Comparison of ENCODE assay signal across 1 cellular context in the genomic region with DNA sequence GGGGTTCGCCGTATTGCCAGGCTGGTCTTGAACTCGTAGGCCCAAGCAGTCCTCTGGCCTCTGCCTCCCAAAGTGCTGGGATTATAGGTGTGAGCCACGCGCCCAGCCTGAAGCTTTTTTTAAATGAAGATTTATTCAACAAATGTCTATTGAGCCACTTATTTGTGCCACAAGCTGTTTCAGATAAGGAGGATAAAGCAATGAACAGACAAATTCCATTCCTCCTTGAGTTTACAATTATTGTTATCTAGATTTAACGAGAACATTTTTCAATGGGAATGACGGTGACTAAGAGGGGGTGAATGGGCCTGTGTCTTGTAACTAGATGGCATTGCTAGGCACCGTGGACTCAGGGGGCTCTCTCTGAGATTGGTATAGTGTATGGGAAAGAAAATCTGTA.
TF ChIP-seq lines count a peak whose summit lies in the region.

No MANE protein-coding gene starts in this region.

TF ChIP-seq in HEK293, 187 proteins besides CTCF, POLR2A, EP300 and RAD21 (continued from another document and continues in another):
- TF ChIP-seq, protein P1, sequence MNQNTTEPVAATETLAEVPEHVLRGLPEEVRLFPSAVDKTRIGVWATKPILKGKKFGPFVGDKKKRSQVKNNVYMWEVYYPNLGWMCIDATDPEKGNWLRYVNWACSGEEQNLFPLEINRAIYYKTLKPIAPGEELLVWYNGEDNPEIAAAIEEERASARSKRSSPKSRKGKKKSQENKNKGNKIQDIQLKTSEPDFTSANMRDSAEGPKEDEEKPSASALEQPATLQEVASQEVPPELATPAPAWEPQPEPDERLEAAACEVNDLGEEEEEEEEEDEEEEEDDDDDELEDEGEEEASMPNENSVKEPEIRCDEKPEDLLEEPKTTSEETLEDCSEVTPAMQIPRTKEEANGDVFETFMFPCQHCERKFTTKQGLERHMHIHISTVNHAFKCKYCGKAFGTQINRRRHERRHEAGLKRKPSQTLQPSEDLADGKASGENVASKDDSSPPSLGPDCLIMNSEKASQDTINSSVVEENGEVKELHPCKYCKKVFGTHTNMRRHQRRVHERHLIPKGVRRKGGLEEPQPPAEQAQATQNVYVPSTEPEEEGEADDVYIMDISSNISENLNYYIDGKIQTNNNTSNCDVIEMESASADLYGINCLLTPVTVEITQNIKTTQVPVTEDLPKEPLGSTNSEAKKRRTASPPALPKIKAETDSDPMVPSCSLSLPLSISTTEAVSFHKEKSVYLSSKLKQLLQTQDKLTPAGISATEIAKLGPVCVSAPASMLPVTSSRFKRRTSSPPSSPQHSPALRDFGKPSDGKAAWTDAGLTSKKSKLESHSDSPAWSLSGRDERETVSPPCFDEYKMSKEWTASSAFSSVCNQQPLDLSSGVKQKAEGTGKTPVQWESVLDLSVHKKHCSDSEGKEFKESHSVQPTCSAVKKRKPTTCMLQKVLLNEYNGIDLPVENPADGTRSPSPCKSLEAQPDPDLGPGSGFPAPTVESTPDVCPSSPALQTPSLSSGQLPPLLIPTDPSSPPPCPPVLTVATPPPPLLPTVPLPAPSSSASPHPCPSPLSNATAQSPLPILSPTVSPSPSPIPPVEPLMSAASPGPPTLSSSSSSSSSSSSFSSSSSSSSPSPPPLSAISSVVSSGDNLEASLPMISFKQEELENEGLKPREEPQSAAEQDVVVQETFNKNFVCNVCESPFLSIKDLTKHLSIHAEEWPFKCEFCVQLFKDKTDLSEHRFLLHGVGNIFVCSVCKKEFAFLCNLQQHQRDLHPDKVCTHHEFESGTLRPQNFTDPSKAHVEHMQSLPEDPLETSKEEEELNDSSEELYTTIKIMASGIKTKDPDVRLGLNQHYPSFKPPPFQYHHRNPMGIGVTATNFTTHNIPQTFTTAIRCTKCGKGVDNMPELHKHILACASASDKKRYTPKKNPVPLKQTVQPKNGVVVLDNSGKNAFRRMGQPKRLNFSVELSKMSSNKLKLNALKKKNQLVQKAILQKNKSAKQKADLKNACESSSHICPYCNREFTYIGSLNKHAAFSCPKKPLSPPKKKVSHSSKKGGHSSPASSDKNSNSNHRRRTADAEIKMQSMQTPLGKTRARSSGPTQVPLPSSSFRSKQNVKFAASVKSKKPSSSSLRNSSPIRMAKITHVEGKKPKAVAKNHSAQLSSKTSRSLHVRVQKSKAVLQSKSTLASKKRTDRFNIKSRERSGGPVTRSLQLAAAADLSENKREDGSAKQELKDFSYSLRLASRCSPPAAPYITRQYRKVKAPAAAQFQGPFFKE (tag by site-specific recombination; IDR thresholded peaks at IDR 0.05; ENCODE audit: borderline replicate concordance): no peak
- TF ChIP-seq ZFP37 (tag by site-specific recombination; IDR thresholded peaks at IDR 0.05): no peak
- TF ChIP-seq, protein P2, sequence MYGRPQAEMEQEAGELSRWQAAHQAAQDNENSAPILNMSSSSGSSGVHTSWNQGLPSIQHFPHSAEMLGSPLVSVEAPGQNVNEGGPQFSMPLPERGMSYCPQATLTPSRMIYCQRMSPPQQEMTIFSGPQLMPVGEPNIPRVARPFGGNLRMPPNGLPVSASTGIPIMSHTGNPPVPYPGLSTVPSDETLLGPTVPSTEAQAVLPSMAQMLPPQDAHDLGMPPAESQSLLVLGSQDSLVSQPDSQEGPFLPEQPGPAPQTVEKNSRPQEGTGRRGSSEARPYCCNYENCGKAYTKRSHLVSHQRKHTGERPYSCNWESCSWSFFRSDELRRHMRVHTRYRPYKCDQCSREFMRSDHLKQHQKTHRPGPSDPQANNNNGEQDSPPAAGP (tag by site-specific recombination; IDR thresholded peaks at IDR 0.05): no peak
- TF ChIP-seq, protein P3, sequence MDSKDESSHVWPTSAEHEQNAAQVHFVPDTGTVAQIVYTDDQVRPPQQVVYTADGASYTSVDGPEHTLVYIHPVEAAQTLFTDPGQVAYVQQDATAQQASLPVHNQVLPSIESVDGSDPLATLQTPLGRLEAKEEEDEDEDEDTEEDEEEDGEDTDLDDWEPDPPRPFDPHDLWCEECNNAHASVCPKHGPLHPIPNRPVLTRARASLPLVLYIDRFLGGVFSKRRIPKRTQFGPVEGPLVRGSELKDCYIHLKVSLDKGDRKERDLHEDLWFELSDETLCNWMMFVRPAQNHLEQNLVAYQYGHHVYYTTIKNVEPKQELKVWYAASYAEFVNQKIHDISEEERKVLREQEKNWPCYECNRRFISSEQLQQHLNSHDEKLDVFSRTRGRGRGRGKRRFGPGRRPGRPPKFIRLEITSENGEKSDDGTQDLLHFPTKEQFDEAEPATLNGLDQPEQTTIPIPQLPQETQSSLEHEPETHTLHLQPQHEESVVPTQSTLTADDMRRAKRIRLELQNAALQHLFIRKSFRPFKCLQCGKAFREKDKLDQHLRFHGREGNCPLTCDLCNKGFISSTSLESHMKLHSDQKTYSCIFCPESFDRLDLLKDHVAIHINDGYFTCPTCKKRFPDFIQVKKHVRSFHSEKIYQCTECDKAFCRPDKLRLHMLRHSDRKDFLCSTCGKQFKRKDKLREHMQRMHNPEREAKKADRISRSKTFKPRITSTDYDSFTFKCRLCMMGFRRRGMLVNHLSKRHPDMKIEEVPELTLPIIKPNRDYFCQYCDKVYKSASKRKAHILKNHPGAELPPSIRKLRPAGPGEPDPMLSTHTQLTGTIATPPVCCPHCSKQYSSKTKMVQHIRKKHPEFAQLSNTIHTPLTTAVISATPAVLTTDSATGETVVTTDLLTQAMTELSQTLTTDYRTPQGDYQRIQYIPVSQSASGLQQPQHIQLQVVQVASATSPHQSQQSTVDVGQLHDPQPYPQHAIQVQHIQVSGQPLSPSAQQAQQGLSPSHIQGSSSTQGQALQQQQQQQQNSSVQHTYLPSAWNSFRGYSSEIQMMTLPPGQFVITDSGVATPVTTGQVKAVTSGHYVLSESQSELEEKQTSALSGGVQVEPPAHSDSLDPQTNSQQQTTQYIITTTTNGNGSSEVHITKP (tag by site-specific recombination; IDR thresholded peaks at IDR 0.05): no peak
- TF ChIP-seq, protein P4, sequence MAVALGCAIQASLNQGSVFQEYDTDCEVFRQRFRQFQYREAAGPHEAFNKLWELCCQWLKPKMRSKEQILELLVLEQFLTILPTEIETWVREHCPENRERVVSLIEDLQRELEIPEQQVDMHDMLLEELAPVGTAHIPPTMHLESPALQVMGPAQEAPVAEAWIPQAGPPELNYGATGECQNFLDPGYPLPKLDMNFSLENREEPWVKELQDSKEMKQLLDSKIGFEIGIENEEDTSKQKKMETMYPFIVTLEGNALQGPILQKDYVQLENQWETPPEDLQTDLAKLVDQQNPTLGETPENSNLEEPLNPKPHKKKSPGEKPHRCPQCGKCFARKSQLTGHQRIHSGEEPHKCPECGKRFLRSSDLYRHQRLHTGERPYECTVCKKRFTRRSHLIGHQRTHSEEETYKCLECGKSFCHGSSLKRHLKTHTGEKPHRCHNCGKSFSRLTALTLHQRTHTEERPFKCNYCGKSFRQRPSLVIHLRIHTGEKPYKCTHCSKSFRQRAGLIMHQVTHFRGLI (tag by site-specific recombination; IDR thresholded peaks at IDR 0.05): no peak
- TF ChIP-seq, protein P5, sequence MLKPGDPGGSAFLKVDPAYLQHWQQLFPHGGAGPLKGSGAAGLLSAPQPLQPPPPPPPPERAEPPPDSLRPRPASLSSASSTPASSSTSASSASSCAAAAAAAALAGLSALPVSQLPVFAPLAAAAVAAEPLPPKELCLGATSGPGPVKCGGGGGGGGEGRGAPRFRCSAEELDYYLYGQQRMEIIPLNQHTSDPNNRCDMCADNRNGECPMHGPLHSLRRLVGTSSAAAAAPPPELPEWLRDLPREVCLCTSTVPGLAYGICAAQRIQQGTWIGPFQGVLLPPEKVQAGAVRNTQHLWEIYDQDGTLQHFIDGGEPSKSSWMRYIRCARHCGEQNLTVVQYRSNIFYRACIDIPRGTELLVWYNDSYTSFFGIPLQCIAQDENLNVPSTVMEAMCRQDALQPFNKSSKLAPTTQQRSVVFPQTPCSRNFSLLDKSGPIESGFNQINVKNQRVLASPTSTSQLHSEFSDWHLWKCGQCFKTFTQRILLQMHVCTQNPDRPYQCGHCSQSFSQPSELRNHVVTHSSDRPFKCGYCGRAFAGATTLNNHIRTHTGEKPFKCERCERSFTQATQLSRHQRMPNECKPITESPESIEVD (tag by site-specific recombination; IDR thresholded peaks at IDR 0.05): peak; percentile 86
- TF ChIP-seq, protein P6, sequence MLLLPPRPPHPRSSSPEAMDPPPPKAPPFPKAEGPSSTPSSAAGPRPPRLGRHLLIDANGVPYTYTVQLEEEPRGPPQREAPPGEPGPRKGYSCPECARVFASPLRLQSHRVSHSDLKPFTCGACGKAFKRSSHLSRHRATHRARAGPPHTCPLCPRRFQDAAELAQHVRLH (tag by site-specific recombination; IDR thresholded peaks at IDR 0.05): 0 out of 2 replicates have a peak, but pooled peaks have one; percentile 2
- no peak for TF ChIP-seq RBAK (tag by site-specific recombination; IDR thresholded peaks at IDR 0.05)
- no peak for TF ChIP-seq ZNF623 (tag by site-specific recombination; IDR thresholded peaks at IDR 0.05)
- TF ChIP-seq, protein P7, sequence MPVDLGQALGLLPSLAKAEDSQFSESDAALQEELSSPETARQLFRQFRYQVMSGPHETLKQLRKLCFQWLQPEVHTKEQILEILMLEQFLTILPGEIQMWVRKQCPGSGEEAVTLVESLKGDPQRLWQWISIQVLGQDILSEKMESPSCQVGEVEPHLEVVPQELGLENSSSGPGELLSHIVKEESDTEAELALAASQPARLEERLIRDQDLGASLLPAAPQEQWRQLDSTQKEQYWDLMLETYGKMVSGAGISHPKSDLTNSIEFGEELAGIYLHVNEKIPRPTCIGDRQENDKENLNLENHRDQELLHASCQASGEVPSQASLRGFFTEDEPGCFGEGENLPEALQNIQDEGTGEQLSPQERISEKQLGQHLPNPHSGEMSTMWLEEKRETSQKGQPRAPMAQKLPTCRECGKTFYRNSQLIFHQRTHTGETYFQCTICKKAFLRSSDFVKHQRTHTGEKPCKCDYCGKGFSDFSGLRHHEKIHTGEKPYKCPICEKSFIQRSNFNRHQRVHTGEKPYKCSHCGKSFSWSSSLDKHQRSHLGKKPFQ (tag by site-specific recombination; IDR thresholded peaks at IDR 0.05): 0 out of 2 replicates have a peak, but pooled peaks have one; percentile 28
- TF ChIP-seq ZNF701 (tag by site-specific recombination; IDR thresholded peaks at IDR 0.05): no peak
- TF ChIP-seq, protein P8, sequence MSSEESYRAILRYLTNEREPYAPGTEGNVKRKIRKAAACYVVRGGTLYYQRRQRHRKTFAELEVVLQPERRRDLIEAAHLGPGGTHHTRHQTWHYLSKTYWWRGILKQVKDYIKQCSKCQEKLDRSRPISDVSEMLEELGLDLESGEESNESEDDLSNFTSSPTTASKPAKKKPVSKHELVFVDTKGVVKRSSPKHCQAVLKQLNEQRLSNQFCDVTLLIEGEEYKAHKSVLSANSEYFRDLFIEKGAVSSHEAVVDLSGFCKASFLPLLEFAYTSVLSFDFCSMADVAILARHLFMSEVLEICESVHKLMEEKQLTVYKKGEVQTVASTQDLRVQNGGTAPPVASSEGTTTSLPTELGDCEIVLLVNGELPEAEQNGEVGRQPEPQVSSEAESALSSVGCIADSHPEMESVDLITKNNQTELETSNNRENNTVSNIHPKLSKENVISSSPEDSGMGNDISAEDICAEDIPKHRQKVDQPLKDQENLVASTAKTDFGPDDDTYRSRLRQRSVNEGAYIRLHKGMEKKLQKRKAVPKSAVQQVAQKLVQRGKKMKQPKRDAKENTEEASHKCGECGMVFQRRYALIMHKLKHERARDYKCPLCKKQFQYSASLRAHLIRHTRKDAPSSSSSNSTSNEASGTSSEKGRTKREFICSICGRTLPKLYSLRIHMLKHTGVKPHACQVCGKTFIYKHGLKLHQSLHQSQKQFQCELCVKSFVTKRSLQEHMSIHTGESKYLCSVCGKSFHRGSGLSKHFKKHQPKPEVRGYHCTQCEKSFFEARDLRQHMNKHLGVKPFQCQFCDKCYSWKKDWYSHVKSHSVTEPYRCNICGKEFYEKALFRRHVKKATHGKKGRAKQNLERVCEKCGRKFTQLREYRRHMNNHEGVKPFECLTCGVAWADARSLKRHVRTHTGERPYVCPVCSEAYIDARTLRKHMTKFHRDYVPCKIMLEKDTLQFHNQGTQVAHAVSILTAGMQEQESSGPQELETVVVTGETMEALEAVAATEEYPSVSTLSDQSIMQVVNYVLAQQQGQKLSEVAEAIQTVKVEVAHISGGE (tag by site-specific recombination; conservative IDR thresholded peaks at IDR 0.05; ENCODE audit: low read depth): no peak
- TF ChIP-seq ZXDB (tag by site-specific recombination; IDR thresholded peaks at IDR 0.05): peak; percentile 48
- TF ChIP-seq, protein P9, sequence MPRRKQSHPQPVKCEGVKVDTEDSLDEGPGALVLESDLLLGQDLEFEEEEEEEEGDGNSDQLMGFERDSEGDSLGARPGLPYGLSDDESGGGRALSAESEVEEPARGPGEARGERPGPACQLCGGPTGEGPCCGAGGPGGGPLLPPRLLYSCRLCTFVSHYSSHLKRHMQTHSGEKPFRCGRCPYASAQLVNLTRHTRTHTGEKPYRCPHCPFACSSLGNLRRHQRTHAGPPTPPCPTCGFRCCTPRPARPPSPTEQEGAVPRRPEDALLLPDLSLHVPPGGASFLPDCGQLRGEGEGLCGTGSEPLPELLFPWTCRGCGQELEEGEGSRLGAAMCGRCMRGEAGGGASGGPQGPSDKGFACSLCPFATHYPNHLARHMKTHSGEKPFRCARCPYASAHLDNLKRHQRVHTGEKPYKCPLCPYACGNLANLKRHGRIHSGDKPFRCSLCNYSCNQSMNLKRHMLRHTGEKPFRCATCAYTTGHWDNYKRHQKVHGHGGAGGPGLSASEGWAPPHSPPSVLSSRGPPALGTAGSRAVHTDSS (tag by site-specific recombination; IDR thresholded peaks at IDR 0.05): no peak
- TF ChIP-seq IKZF3 (tag by site-specific recombination; IDR thresholded peaks at IDR 0.05): peak; percentile 71
- TF ChIP-seq, protein P10, sequence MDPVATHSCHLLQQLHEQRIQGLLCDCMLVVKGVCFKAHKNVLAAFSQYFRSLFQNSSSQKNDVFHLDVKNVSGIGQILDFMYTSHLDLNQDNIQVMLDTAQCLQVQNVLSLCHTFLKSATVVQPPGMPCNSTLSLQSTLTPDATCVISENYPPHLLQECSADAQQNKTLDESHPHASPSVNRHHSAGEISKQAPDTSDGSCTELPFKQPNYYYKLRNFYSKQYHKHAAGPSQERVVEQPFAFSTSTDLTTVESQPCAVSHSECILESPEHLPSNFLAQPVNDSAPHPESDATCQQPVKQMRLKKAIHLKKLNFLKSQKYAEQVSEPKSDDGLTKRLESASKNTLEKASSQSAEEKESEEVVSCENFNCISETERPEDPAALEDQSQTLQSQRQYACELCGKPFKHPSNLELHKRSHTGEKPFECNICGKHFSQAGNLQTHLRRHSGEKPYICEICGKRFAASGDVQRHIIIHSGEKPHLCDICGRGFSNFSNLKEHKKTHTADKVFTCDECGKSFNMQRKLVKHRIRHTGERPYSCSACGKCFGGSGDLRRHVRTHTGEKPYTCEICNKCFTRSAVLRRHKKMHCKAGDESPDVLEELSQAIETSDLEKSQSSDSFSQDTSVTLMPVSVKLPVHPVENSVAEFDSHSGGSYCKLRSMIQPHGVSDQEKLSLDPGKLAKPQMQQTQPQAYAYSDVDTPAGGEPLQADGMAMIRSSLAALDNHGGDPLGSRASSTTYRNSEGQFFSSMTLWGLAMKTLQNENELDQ (tag by site-specific recombination; IDR thresholded peaks at IDR 0.05; ENCODE audit: low read depth): no peak
- TF ChIP-seq GLIS1 (tag by site-specific recombination; IDR thresholded peaks at IDR 0.05): no peak
- TF ChIP-seq, protein P11, sequence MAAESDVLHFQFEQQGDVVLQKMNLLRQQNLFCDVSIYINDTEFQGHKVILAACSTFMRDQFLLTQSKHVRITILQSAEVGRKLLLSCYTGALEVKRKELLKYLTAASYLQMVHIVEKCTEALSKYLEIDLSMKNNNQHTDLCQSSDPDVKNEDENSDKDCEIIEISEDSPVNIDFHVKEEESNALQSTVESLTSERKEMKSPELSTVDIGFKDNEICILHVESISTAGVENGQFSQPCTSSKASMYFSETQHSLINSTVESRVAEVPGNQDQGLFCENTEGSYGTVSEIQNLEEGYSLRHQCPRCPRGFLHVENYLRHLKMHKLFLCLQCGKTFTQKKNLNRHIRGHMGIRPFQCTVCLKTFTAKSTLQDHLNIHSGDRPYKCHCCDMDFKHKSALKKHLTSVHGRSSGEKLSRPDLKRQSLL (tag by site-specific recombination; IDR thresholded peaks at IDR 0.05): no peak
- TF ChIP-seq ZNF23 (tag by site-specific recombination; IDR thresholded peaks at IDR 0.05; ENCODE audit: borderline replicate concordance): no peak
- TF ChIP-seq FEZF1 (tag by site-specific recombination; IDR thresholded peaks at IDR 0.05): peak; percentile 81
